ENCODE assay signal across 20 cellular contexts in the genomic region with DNA sequence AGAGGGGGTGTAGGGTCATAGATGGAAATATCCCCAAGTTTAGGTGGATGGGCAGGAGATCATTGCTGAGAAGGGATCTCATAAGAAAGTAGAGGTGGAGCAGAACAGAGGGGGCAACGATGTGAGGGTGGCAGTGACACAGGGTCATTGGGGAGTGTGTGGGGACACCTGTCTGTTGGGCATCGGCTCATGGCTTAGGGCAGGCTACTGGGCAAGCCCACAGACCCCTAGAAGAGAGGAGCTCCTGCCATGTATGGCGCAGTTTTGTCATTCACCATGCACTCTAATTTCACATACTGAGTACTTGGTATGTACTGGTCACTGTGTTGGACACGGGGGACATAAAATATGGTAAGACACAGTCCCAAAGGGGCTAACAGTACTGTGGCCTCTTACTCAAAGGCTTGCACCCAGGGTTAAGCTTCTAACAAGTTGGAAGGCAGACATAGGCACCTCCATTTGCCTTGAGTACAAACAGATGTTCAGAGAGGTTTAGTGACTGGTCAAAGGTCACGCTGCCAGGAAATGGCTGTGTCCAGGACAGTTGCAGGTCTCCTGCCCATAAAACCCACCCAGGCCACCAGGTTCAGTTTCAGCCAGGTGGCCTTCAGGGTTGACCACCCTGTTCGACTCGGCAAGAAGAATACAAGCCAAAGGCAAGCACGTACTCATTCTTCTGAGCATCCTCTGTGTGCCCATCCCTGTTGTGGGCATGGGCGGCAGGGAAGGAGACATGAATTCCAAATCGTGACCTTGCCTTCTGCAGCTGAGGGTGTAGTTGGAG.
DNase-seq lines count a peak whose midpoint lies in the region; ATAC-seq and TF ChIP-seq lines count a peak whose summit lies in the region.
"Had no signal": no experiment of that assay in that cellular context is flagged by ENCODE, and none has a peak within 500 bp of the region (broad histone marks: within the 10 kb centered on the region; RNA-seq: fewer than 3 reads in every experiment).

No MANE protein-coding gene starts in this region.

- no peaks in the 10 kb centered on the region for H3K27me3 ChIP-seq in Karpas-422 (ENCODE audit: low read length)
- H3K27me3 ChIP-seq: BLaER1 had no signal

- H3K36me3 ChIP-seq in Karpas-422 (ENCODE audit: insufficient read depth, low read length): no peaks in the 10 kb centered on the region
- H3K36me3 ChIP-seq: BLaER1 had no signal

- no peak overlapping the region for H3K9ac ChIP-seq in Karpas-422 (ENCODE audit: low read length)
- H3K9ac ChIP-seq: BLaER1 had no signal

- H3K27me3 Mint-ChIP-seq in endothelial cell (ENCODE audit: unreplicated experiment): peaks cover 19% of the 10 kb centered on the region
- H3K27me3 Mint-ChIP-seq: IgD-negative memory B cell had no signal

- H3K79me2 ChIP-seq in Karpas-422 (ENCODE audit: low read length): no peaks in the 10 kb centered on the region

- H3K4me1 Mint-ChIP-seq in endothelial cell (ENCODE audit: unreplicated experiment): no peaks in the 10 kb centered on the region
- H3K4me1 Mint-ChIP-seq: CD14-positive monocyte, GM23338 had no signal

- peak; percentile 2 for DNase-seq in Karpas-422
- no peak for DNase-seq in endothelial cell (ENCODE audit: low spot score)
- peak; percentile 31 for DNase-seq in posterior vena cava (ENCODE audit: low spot score)
- no peak for DNase-seq in NCI-H345 (lab: John Stamatoyannopoulos, UW)
- no peak for DNase-seq in medulla oblongata (ENCODE audit: extremely low spot score)
- DNase-seq: Calu3; CD8-positive, alpha-beta T cell; DMS 273 treated with DMSO at 0.1 percent for 48 hours; DMS53; DND-41; EL; HCEC 1CT; KBM-7 had no signal

- ATAC-seq in HG03442 (IDR thresholded peaks at IDR 0.05; ENCODE audit: unreplicated experiment) (no peak), esophagus mucosa (no peak)
- ATAC-seq: CD8-positive, alpha-beta T cell; GM23338; HepG2 had no signal

- H3K9me2 ChIP-seq in Karpas-422 (replicated peaks; ENCODE audit: insufficient read depth, low read length): no peaks in the 10 kb centered on the region

- no peak overlapping the region for H3K4me2 ChIP-seq in Karpas-422 (ENCODE audit: low read depth, low read length, poor library complexity, severe bottlenecking)
- H3K4me2 ChIP-seq: BLaER1, GM23338 had no signal

- H3K27ac ChIP-seq in Karpas-422 (ENCODE audit: low read length): no peak overlapping the region
- H3K27ac ChIP-seq: BLaER1 had no signal

- no peak overlapping the region for H3K4me3 ChIP-seq in Karpas-422 (ENCODE audit: low read length)
- H3K4me3 ChIP-seq: BLaER1, GM23338 had no signal

- no peaks in the 10 kb centered on the region for H3K4me1 ChIP-seq in Karpas-422 (ENCODE audit: low read length)
- H3K4me1 ChIP-seq: BLaER1 had no signal

- peak overlapping the region; percentile 78 for H3K27ac Mint-ChIP-seq in endothelial cell (ENCODE audit: unreplicated experiment)
- H3K27ac Mint-ChIP-seq: CD14-positive monocyte; CD8-positive, alpha-beta T cell; GM23338; IgD-negative memory B cell had no signal

- intact Hi-C loops in posterior vena cava (cut with DNase I): no loop called here

- H3K9me3 ChIP-seq in Karpas-422 (ENCODE audit: low read length): no peaks in the 10 kb centered on the region
- H3K9me3 ChIP-seq: BLaER1 had no signal

- H3K36me3 Mint-ChIP-seq in endothelial cell (ENCODE audit: low read depth, unreplicated experiment): peaks cover 13% of the 10 kb centered on the region
- H3K36me3 Mint-ChIP-seq: CD14-positive monocyte; CD8-positive, alpha-beta T cell; IgD-negative memory B cell had no signal

- H3K4me3 Mint-ChIP-seq in endothelial cell (ENCODE audit: unreplicated experiment): peak overlapping the region; percentile 70
- H3K4me3 Mint-ChIP-seq: CD14-positive monocyte; CD8-positive, alpha-beta T cell; GM23338; IgD-negative memory B cell had no signal

- no peak overlapping the region for H2AFZ ChIP-seq in Karpas-422 (ENCODE audit: low read length)
- H2AFZ ChIP-seq: GM23338 had no signal

- H4K20me1 ChIP-seq in Karpas-422 (ENCODE audit: insufficient read depth, low read depth, low read length): no peaks in the 10 kb centered on the region
- H4K20me1 ChIP-seq: BLaER1 had no signal

- TF ChIP-seq CTCF in endothelial cell (IDR thresholded peaks at IDR 0.05; ENCODE audit: unreplicated experiment): no peak

- peaks cover 34% of the 10 kb centered on the region for H3K9me3 Mint-ChIP-seq in endothelial cell (ENCODE audit: unreplicated experiment)

Comparison
In these comparisons a context has a peak if more than half of its experiments do, and no peak if none do; other contexts are left out.
1. DNase-seq: peak in Karpas-422 (single experiment) and posterior vena cava (single experiment); none in endothelial cell (single experiment), NCI-H345 (single experiment) and medulla oblongata (single experiment).